ENCODE assay signal across 10 cellular contexts in the genomic region with DNA sequence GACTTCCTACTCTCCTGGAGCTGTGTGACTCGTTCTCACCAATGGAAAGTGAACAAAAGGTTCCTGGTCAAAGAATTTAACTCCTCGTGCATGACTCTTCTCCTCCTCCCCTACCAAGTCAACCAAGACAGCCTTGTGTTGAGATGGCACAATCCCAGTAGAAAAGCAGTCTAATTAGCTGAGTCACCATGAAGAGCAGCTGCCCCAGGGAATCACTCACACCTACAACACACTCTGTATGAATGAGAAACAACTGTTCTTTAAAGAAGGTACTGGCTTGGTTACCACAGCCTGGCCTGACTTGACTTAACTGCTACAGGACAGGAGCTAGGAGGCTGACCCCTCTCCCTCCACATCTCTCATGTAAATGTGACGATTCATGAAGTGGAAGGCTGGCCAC. TPM values are rescaled to one million over a fixed set of nuclear protein-coding genes. Genes with fewer than 3 reads are reported as not detected.
DNase-seq lines count a peak whose midpoint lies in the region; ATAC-seq and TF ChIP-seq lines count a peak whose summit lies in the region.
"Had no signal": no experiment of that assay in that cellular context is flagged by ENCODE, and none has a peak within 500 bp of the region (broad histone marks: within the 10 kb centered on the region; RNA-seq: fewer than 3 reads in every experiment).

No MANE protein-coding gene starts in this region.

- intact Hi-C loops in breast epithelium (cut with DNase I; ENCODE audit: low total_unique reads) = no loop called here
- intact Hi-C loops in Right ventricle myocardium superior (cut with DNase I) = no loop called here

- H3K4me1 ChIP-seq in breast epithelium = peaks cover 0 to 8% of the 10 kb centered on the region in 2 donors
- H3K4me1 ChIP-seq: neural progenitor cell had no signal

- TF ChIP-seq POLR2A in breast epithelium (IDR thresholded peaks at IDR 0.05) = no peak

- no peaks in the 10 kb centered on the region for H3K36me3 ChIP-seq in breast epithelium
- H3K36me3 ChIP-seq: neural progenitor cell had no signal

- H3K27me3 ChIP-seq in breast epithelium = no peaks in the 10 kb centered on the region
- H3K27me3 ChIP-seq: neural progenitor cell had no signal

- peak; percentile 57 for DNase-seq in DMS53 treated with DMSO at 0.1 percent for 48 hours (lab: John Stamatoyannopoulos, UW; ENCODE audit: unreplicated experiment)
- peak; percentile 34 for DNase-seq in LoVo (ENCODE audit: low spot score)
- peak in 1 of 2 donors; percentile 70 for DNase-seq in breast epithelium (ENCODE audit: low spot score in 2 of 2)
- DNase-seq in myocyte (ENCODE audit: low read depth) = peak; percentile 94
- DNase-seq in Right ventricle myocardium superior = no peak
- no peak for DNase-seq in amygdala (lab: John Stamatoyannopoulos, UW)
- no peak for DNase-seq in medulla oblongata (ENCODE audit: extremely low spot score)
- DNase-seq: NCI-H2227 treated with DMSO at 0.1 percent for 48 hours had no signal

- peak overlapping the region; percentile 21 to 66 for H3K27ac ChIP-seq in breast epithelium
- H3K27ac ChIP-seq: neural progenitor cell had no signal

- ATAC-seq in Right ventricle myocardium superior (ENCODE audit: poor library complexity) = no peak
- no peak for ATAC-seq in GM19328 (IDR thresholded peaks at IDR 0.05; ENCODE audit: unreplicated experiment)

- no peaks in the 10 kb centered on the region for H3K9me3 ChIP-seq in breast epithelium

- no peak overlapping the region for H3K4me3 ChIP-seq in breast epithelium
- H3K4me3 ChIP-seq: neural progenitor cell had no signal

- TF ChIP-seq CTCF in breast epithelium (IDR thresholded peaks at IDR 0.05) = no peak

RNA-seq across cellular contexts. Expression of a gene that starts 2.9 kb away (rescaled TPM):
- total RNA-seq in breast epithelium (1 to 10 TPM in 2 of 3 donors, not detected in 1; 1.5 to 2.0 TPM), myocyte (not detected in 2 replicates), Right ventricle myocardium superior (not detected)
- polyA plus RNA-seq in myocyte (2012) = 0.06 TPM

RNA-seq across cellular contexts. Expression of a gene that starts 18.8 kb away (rescaled TPM):
- total RNA-seq in breast epithelium (10 to 100 TPM in 1 of 3 donors, 1 to 10 TPM in 2; 7.7 to 18.0 (median 9.5) TPM), myocyte (3.8 and 4.1 TPM in 2 replicates), Right ventricle myocardium superior (19.3 TPM)
- polyA plus RNA-seq in myocyte (2012) = 22.2 TPM

RNA-seq across cellular contexts. Expression of a gene that starts 24.1 kb away (rescaled TPM):
- total RNA-seq in breast epithelium = 10 to 100 TPM; 36.0 to 47.3 (median 44.9) TPM
- total RNA-seq in myocyte = 30.7 and 36.0 TPM in 2 replicates
- polyA plus RNA-seq in myocyte (2012) = 46.4 TPM
- 16.7 TPM for total RNA-seq in Right ventricle myocardium superior

RNA-seq across cellular contexts. Expression of a gene that starts 33.8 kb away (rescaled TPM):
- total RNA-seq in breast epithelium = 10 to 100 TPM; 24.2 to 40.6 (median 28.7) TPM
- 49.7 and 54.7 TPM in 2 replicates for total RNA-seq in myocyte
- 47.2 TPM for polyA plus RNA-seq in myocyte (2012)
- 14.9 TPM for total RNA-seq in Right ventricle myocardium superior

RNA-seq across cellular contexts. Expression of a gene that starts 34.3 kb away (rescaled TPM):
- total RNA-seq in breast epithelium = 10 to 100 TPM; 16.8 to 25.9 (median 19.2) TPM
- total RNA-seq in myocyte = 7.2 and 8.2 TPM in 2 replicates
- 17.6 TPM for polyA plus RNA-seq in myocyte (2012)
- total RNA-seq in Right ventricle myocardium superior = 12.6 TPM

Comparison
In these comparisons a context has a peak if more than half of its experiments do, and no peak if none do; other contexts are left out.
1. DNase-seq: peak in DMS53 treated with DMSO at 0.1 percent for 48 hours (single experiment), LoVo (single experiment) and myocyte (single experiment); none in Right ventricle myocardium superior (single experiment), amygdala (0 of 56) and medulla oblongata (single experiment).